ENCODE assay signal across 8 cellular contexts in genomic region chr2:235133837-235134236, GRCh38.
"Had no signal": no experiment of that assay in that cellular context is flagged by ENCODE, and none has a peak within 500 bp of the region (broad histone marks: within the 10 kb centered on the region; RNA-seq: fewer than 3 reads in every experiment).

No MANE protein-coding gene starts in this region.

- ATAC-seq: GM23338, HepG2 had no signal

- DNase-seq: H9, HCEC 1CT, HFFc6, KBM-7 had no signal

- H3K4me3 Mint-ChIP-seq: GM23338, H9, HFFc6, IgD-negative memory B cell had no signal

- H3K27ac Mint-ChIP-seq: GM23338, H9, HFFc6, IgD-negative memory B cell had no signal

- H3K4me3 ChIP-seq: GM23338 had no signal

- H3K36me3 Mint-ChIP-seq: IgD-negative memory B cell had no signal

- H3K9me3 Mint-ChIP-seq: HFFc6, IgD-negative memory B cell had no signal

- H3K27ac ChIP-seq: HL-60 had no signal
